ENCODE assay signal across 16 cellular contexts in the genomic region with DNA sequence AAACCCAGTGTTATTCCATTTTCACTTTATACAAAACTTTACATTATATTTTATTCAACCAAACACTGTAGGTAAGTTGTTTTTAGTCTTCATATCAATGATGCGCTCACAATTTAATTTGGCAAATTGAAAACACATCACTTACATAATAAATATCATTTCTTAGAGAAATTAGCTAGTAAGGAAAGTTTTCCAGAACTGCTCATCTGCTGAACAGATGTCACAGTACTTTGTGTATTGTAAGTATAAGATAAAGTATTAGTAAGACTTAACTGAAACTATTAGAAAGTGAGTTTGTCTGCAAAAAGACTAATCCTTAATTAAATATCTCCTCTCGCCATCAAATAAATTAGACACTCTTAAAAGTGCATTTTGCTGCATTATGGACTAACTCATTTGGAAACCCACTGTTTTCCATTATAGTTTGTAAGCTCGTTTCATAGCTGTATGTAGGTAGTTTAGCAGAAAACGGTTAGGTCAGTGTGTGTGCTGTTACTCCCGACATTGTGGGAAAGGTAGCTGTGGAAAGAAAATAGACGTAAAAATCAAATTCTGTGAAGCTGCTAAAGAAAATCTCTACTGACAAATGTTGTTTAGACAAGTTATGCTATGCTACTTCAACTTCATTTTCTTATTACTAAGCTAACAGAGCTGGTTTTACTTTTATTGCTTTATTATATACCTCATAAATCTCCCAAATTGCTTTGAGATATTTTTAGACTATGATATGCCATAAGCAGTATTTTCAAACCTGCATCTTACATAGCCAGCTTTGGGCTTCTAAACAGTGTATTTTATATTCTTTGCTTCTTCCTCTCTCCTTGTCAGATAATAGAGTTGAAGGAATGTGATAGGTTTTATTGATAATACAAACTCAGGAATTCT.
DNase-seq lines count a peak whose midpoint lies in the region; ATAC-seq and FAIRE-seq lines count a peak whose summit lies in the region.
"Had no signal": no experiment of that assay in that cellular context is flagged by ENCODE, and none has a peak within 500 bp of the region (broad histone marks: within the 10 kb centered on the region; RNA-seq: fewer than 3 reads in every experiment).

No MANE protein-coding gene starts in this region.

- H3K36me3 ChIP-seq in small intestine (ENCODE audit: control insufficient read depth in 2 of 2, insufficient read depth in 2 of 2, low read length in 2 of 2) (no peaks in the 10 kb centered on the region), SJCRH30 (no peaks in the 10 kb centered on the region)

- no peak overlapping the region for H3K4me3 ChIP-seq in small intestine (ENCODE audit: low read depth in 1 of 2, low read length in 2 of 2)
- no peak overlapping the region for H3K4me3 ChIP-seq in SJCRH30

- H3K27ac ChIP-seq in small intestine (ENCODE audit: low read depth in 1 of 2, low read length in 1 of 2) (no peak overlapping the region), SJCRH30 (no peak overlapping the region)

- intact Hi-C loops in left colon (cut with DNase I, micrococcal nuclease): no loop called here

- peak; percentile 93 for ATAC-seq in left colon
- ATAC-seq: HCT116 had no signal

- FAIRE-seq in small intestine (lab: Jason Lieb, UNC): peak; percentile 41
- FAIRE-seq: GM12892 had no signal

- H3K4me1 ChIP-seq in small intestine (ENCODE audit: control insufficient read depth in 2 of 2, insufficient read depth in 1 of 2, low read depth in 1 of 2, low read length in 1 of 2) (no peaks in the 10 kb centered on the region), SJCRH30 (no peaks in the 10 kb centered on the region)

- H3K9me3 ChIP-seq in small intestine (ENCODE audit: control insufficient read depth, low read depth): no peaks in the 10 kb centered on the region
- no peaks in the 10 kb centered on the region for H3K9me3 ChIP-seq in SJCRH30 (replicated peaks)
- H3K9me3 ChIP-seq: SK-N-SH had no signal

- H3K27me3 ChIP-seq in small intestine (ENCODE audit: control insufficient read depth in 2 of 2, insufficient read depth in 2 of 2, low read length in 2 of 2): no peaks in the 10 kb centered on the region
- H3K27me3 ChIP-seq in SJCRH30: no peaks in the 10 kb centered on the region; the same call in 1 of the 2 replicates

- peak; percentile 31 for DNase-seq in EH (ENCODE audit: low read depth)
- peak; percentile 20 for DNase-seq in LoVo (ENCODE audit: low spot score)
- no peak for DNase-seq in left colon
- DNase-seq in small intestine: peak; percentile 11
- no peak for DNase-seq in SJCRH30
- no peak for DNase-seq in middle frontal gyrus (ENCODE audit: extremely low spot score, low spot score)
- no peak for DNase-seq in T1000 (lab: John Stamatoyannopoulos, UW)
- DNase-seq: CD8-positive, alpha-beta memory T cell; KBM-7; NCI-H1436; NCI-H2029; NCI-H510A; NCI-H82; SK-N-SH had no signal

- WGBS in small intestine, 3 donors: 33 to 60% (median 46%) methylated on average over 6 of the region's 6 CpGs

Comparison
In these comparisons a context has a peak if more than half of its experiments do, and no peak if none do; other contexts are left out.
1. DNase-seq: peak in EH (single experiment), LoVo (single experiment) and small intestine (single experiment); none in left colon (0 of 2), SJCRH30 (0 of 2), middle frontal gyrus (single experiment) and T1000 (single experiment).